In the genomic region with DNA sequence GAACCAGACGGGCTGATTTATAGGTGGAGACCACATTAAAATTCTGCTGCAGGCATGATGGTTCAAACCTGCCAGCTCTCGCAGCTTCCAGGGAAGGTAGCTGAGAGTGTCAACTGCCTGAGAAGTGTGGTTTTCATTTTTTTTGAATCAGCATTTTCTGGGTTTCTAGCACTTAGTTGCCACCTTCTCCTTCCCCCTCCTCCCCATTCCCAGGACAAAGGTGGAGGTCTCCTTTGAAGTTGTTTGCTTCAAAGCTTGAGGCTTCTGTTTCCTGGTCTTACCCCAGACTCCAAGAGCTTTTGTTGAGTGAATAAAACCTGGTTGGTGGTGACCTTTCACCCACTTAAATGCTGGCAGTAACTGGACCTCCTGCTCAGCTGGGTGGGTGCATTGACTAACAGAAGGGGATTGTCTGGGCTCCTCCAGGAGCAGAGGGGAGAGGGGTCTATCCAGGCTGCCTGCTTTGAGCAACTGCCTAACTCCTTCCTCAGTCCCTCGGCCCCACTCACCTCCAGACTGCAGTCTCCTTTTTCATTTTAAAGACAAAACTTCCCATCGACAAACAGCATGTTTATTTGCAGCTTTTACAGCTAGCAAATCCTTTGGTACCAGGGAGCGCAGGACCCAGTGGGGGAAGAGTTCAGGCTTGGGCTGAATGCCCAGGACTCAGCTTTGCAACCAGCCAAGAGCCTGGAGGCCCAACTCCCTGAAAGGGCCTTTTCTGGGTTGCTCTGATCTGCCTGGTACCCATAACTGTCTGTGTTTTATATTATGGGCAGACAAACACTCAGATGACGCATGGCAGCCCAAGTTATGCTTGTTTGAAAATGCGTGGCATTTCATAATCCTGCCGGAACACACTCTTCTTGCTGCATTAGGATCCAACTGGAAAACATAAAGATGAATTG, we compare ENCODE assay signal across 8 cellular contexts. TPM values are rescaled to one million over a fixed set of nuclear protein-coding genes. Genes with fewer than 3 reads are reported as not detected.
DNase-seq lines count a peak whose midpoint lies in the region; ATAC-seq and TF ChIP-seq lines count a peak whose summit lies in the region.

No MANE protein-coding gene starts in this region.

- peaks cover 13% of the 10 kb centered on the region for H3K27me3 Mint-ChIP-seq in dendritic cell treated with granulocyte-macrophage colony-stimulating factor and Interleukin-4, amounts not matched to agents 40 ng/mL and 50 ng/mL, for 4 days
- peaks cover 6 to 10% (median 6%) of the 10 kb centered on the region in 3 donors for H3K27me3 Mint-ChIP-seq in immature natural killer cell (ENCODE audit: low read depth in 3 of 3)

- H3K36me3 ChIP-seq in liver (ENCODE audit: control insufficient read depth in 4 of 4, insufficient read depth in 3 of 4, low read depth in 1 of 4, low read length in 3 of 4), result peaks cover 0 to 3% (median under 1%) of the 10 kb centered on the region in 4 donors
- H3K36me3 ChIP-seq in testis (ENCODE audit: low read depth, missing control alignments), result no peaks in the 10 kb centered on the region

- peak overlapping the region; percentile 33 to 91 for H3K9ac ChIP-seq in liver (ENCODE audit: low read depth in 1 of 2, low read length in 2 of 2)

- peak overlapping the region; percentile 14 to 88 (median 83) for H3K4me3 ChIP-seq in liver (ENCODE audit: low read depth in 1 of 3, low read length in 3 of 3)
- peak overlapping the region in 1 of 2 donors; percentile 92 for H3K4me3 ChIP-seq in testis

- TF ChIP-seq CTCF in liver (IDR thresholded peaks at IDR 0.05; ENCODE audit: low read depth, low read length, missing input control) (no peak), testis (IDR thresholded peaks at IDR 0.05) (peak in 1 of 3 experiments; percentile 4)

- H3K4me1 ChIP-seq in liver (ENCODE audit: control insufficient read depth in 4 of 4, insufficient read depth in 4 of 4, low read length in 3 of 4), result peaks cover 0 to 12% (median 2%) of the 10 kb centered on the region in 4 donors
- H3K4me1 ChIP-seq in testis, result peaks cover 8% of the 10 kb centered on the region

- H3K4me3 Mint-ChIP-seq in dendritic cell treated with granulocyte-macrophage colony-stimulating factor and Interleukin-4, amounts not matched to agents 40 ng/mL and 50 ng/mL, for 4 days, result no peak overlapping the region
- H3K4me3 Mint-ChIP-seq in immature natural killer cell, result no peak overlapping the region

- ATAC-seq in HG03469 (IDR thresholded peaks at IDR 0.05; ENCODE audit: unreplicated experiment) (no peak), HG02885 (IDR thresholded peaks at IDR 0.05; ENCODE audit: poor library complexity, unreplicated experiment) (no peak)

- no peaks in the 10 kb centered on the region for H3K9me3 Mint-ChIP-seq in dendritic cell treated with granulocyte-macrophage colony-stimulating factor and Interleukin-4, amounts not matched to agents 40 ng/mL and 50 ng/mL, for 4 days
- no peaks in the 10 kb centered on the region for H3K9me3 Mint-ChIP-seq in immature natural killer cell

- WGBS in liver, result 22% methylated on average over 8 of the region's 8 CpGs
- WGBS in testis, 2 donors, result 49 to 52% methylated on average over 8 of the region's 8 CpGs

- peaks cover 30% of the 10 kb centered on the region for H3K4me1 Mint-ChIP-seq in dendritic cell treated with granulocyte-macrophage colony-stimulating factor and Interleukin-4, amounts not matched to agents 40 ng/mL and 50 ng/mL, for 4 days (ENCODE audit: low read depth)
- peaks cover 16 to 23% of the 10 kb centered on the region in 2 donors for H3K4me1 Mint-ChIP-seq in immature natural killer cell

- TF ChIP-seq POLR2A in testis (IDR thresholded peaks at IDR 0.05), result no peak

- H3K36me3 Mint-ChIP-seq in dendritic cell treated with granulocyte-macrophage colony-stimulating factor and Interleukin-4, amounts not matched to agents 40 ng/mL and 50 ng/mL, for 4 days (ENCODE audit: low read depth), result peaks cover 29% of the 10 kb centered on the region
- H3K36me3 Mint-ChIP-seq in immature natural killer cell, result peaks cover 0 to 3% (median 3%) of the 10 kb centered on the region in 3 donors

- H3K27me3 ChIP-seq in liver (ENCODE audit: control insufficient read depth in 4 of 4, insufficient read depth in 4 of 4, low read length in 3 of 4), result no peaks in the 10 kb centered on the region
- no peaks in the 10 kb centered on the region for H3K27me3 ChIP-seq in testis

- TF ChIP-seq RAD21 in liver (IDR thresholded peaks at IDR 0.05), result peak; percentile 16 to 69

- H3K27ac ChIP-seq in liver (ENCODE audit: low read depth in 1 of 2, low read length in 2 of 2) (peak overlapping the region; percentile 90 to 98), testis (peak overlapping the region; percentile 97 to 99)

- intact Hi-C loops in dendritic cell treated with granulocyte-macrophage colony-stimulating factor and Interleukin-4, amounts not matched to agents 40 ng/mL and 50 ng/mL, for 4 days (cut with micrococcal nuclease), result no loop called here
- intact Hi-C loops in testis (cut with DNase I; ENCODE audit: low total_unique reads), result no loop called here

- H3K27ac Mint-ChIP-seq in dendritic cell treated with granulocyte-macrophage colony-stimulating factor and Interleukin-4, amounts not matched to agents 40 ng/mL and 50 ng/mL, for 4 days, result peak overlapping the region; percentile 22
- no peak overlapping the region for H3K27ac Mint-ChIP-seq in immature natural killer cell

- DNase-seq in LHCN-M2 (ENCODE audit: low read depth) (peak; percentile 70), testis (peak; percentile 61), DMS79 (lab: John Stamatoyannopoulos, UW) (no peak), immature natural killer cell (no peak)

- H3K9me3 ChIP-seq in liver (ENCODE audit: control insufficient read depth in 4 of 4, low read length in 3 of 4), result no peaks in the 10 kb centered on the region
- H3K9me3 ChIP-seq in testis, result no peaks in the 10 kb centered on the region

TF ChIP-seq in liver, 16 proteins besides CTCF, POLR2A, EP300 and RAD21 (continues in another document):
- TF ChIP-seq, protein P1, sequence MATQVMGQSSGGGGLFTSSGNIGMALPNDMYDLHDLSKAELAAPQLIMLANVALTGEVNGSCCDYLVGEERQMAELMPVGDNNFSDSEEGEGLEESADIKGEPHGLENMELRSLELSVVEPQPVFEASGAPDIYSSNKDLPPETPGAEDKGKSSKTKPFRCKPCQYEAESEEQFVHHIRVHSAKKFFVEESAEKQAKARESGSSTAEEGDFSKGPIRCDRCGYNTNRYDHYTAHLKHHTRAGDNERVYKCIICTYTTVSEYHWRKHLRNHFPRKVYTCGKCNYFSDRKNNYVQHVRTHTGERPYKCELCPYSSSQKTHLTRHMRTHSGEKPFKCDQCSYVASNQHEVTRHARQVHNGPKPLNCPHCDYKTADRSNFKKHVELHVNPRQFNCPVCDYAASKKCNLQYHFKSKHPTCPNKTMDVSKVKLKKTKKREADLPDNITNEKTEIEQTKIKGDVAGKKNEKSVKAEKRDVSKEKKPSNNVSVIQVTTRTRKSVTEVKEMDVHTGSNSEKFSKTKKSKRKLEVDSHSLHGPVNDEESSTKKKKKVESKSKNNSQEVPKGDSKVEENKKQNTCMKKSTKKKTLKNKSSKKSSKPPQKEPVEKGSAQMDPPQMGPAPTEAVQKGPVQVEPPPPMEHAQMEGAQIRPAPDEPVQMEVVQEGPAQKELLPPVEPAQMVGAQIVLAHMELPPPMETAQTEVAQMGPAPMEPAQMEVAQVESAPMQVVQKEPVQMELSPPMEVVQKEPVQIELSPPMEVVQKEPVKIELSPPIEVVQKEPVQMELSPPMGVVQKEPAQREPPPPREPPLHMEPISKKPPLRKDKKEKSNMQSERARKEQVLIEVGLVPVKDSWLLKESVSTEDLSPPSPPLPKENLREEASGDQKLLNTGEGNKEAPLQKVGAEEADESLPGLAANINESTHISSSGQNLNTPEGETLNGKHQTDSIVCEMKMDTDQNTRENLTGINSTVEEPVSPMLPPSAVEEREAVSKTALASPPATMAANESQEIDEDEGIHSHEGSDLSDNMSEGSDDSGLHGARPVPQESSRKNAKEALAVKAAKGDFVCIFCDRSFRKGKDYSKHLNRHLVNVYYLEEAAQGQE (IDR thresholded peaks at IDR 0.05), result no peak
- TF ChIP-seq, protein P2, sequence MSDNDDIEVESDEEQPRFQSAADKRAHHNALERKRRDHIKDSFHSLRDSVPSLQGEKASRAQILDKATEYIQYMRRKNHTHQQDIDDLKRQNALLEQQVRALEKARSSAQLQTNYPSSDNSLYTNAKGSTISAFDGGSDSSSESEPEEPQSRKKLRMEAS (IDR thresholded peaks at IDR 0.05), result peak; percentile 23
- TF ChIP-seq HNF4G (IDR thresholded peaks at IDR 0.05), result no peak
- TF ChIP-seq NR2F2 (IDR thresholded peaks at IDR 0.05), result no peak
- no peak for TF ChIP-seq GABPA (IDR thresholded peaks at IDR 0.05 in 1 of 2, conservative IDR thresholded peaks at IDR 0.05 in 1 of 2)
- peak; percentile 54 to 89 for TF ChIP-seq RXRA (IDR thresholded peaks at IDR 0.05)
- TF ChIP-seq, protein P3, sequence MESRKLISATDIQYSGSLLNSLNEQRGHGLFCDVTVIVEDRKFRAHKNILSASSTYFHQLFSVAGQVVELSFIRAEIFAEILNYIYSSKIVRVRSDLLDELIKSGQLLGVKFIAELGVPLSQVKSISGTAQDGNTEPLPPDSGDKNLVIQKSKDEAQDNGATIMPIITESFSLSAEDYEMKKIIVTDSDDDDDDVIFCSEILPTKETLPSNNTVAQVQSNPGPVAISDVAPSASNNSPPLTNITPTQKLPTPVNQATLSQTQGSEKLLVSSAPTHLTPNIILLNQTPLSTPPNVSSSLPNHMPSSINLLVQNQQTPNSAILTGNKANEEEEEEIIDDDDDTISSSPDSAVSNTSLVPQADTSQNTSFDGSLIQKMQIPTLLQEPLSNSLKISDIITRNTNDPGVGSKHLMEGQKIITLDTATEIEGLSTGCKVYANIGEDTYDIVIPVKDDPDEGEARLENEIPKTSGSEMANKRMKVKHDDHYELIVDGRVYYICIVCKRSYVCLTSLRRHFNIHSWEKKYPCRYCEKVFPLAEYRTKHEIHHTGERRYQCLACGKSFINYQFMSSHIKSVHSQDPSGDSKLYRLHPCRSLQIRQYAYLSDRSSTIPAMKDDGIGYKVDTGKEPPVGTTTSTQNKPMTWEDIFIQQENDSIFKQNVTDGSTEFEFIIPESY (IDR thresholded peaks at IDR 0.05), result no peak
- TF ChIP-seq EGR1 (IDR thresholded peaks at IDR 0.05; ENCODE audit: low read depth in 2 of 2), result peak in 1 of 2 donors; percentile 16
- TF ChIP-seq JUND (IDR thresholded peaks at IDR 0.05), result peak in 1 of 2 donors; percentile 82
- TF ChIP-seq TAF1 (conservative IDR thresholded peaks at IDR 0.05), result peak; percentile 80
- peak; percentile 11 for TF ChIP-seq FOXA1 (IDR thresholded peaks at IDR 0.05)
- TF ChIP-seq, protein P4, sequence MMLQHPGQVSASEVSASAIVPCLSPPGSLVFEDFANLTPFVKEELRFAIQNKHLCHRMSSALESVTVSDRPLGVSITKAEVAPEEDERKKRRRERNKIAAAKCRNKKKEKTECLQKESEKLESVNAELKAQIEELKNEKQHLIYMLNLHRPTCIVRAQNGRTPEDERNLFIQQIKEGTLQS (IDR thresholded peaks at IDR 0.05), result peak; percentile 30

RNA-seq across cellular contexts. Expression of a gene that starts 3.6 kb away (rescaled TPM):
- total RNA-seq in LHCN-M2 (2014; rRNA removed) (92.2 and 129 TPM in 2 replicates), liver (100 to 1,000 TPM in 1 of 2 donors, 10 to 100 TPM in 1; 82.6 to 634 TPM), testis (100 to 1,000 TPM; 186 to 244 TPM)
- 96.1 TPM for polyA plus RNA-seq in LHCN-M2 (2012)
- polyA plus RNA-seq in liver (100 to 1,000 TPM; 114 to 207 TPM), testis (ENCODE audit: insufficient read depth, low read depth, low replicate concordance) (86.3 TPM), immature natural killer cell (1 to 10 TPM in 2 of 3 donors, under 1 TPM in 1; 0.91 to 4.8 (median 4.4) TPM)

Comparison
In these comparisons a context has a peak if more than half of its experiments do, and no peak if none do; other contexts are left out.
1. DNase-seq: peak in LHCN-M2 (single experiment) and testis (single experiment); none in DMS79 (single experiment) and immature natural killer cell (0 of 3).